ENCODE assay signal across 18 cellular contexts in the genomic region with DNA sequence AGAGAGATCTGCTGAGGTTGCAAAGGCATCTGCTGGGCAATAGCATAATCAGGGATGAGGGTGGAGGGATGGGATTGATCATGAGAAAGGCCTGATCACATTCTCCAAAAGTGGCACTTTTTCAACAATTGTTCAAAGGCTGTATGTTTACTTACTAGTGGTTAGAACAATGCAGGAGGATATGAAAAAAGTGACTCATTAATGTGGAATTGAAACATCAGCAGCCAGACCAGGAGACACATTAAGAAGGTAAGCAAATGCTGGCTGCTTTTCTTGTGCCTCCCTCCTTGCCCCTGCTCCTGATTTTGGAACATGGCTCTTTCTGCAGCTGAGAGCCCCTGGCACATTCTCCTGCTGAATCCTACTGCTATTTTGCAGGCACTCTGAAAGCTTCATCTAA.
"Had no signal": no experiment of that assay in that cellular context is flagged by ENCODE, and none has a peak within 500 bp of the region (broad histone marks: within the 10 kb centered on the region; RNA-seq: fewer than 3 reads in every experiment).

No MANE protein-coding gene starts in this region.

- ATAC-seq: activated CD8-positive, alpha-beta memory T cell treated with anti-CD3 and anti-CD28 coated beads, Interleukin-2, amount 10 ng/mL, durations not matched to agents 7 days and 5 days; stimulated activated memory B cell treated with anti-CD40 and anti-IgM and Interleukin-4, amounts not matched to agents 10 μg/mL and 1 μg/mL and 100 μg/mL, for 72 hours had no signal

- H3K27ac Mint-ChIP-seq: activated CD8-positive, alpha-beta memory T cell treated with anti-CD3 and anti-CD28 coated beads, Interleukin-2, amount 10 ng/mL, durations not matched to agents 7 days and 5 days; nephron; stimulated activated memory B cell treated with anti-CD40 and anti-IgM and Interleukin-4, amounts not matched to agents 10 μg/mL and 1 μg/mL and 100 μg/mL, for 72 hours had no signal

- DNase-seq: activated CD4-positive, alpha-beta T cell treated with anti-CD3 and anti-CD28 coated beads for 1 hour; activated CD4-positive, alpha-beta T cell treated with anti-CD3 and anti-CD28 coated beads, Interleukin-2, amount 50 U/mL, for 4 hours; activated CD8-positive, alpha-beta memory T cell treated with anti-CD3 and anti-CD28 coated beads, Interleukin-2, amount 10 ng/mL, durations not matched to agents 7 days and 5 days; activated naive CD4-positive, alpha-beta T cell treated with anti-CD3 and anti-CD28 coated beads, Interleukin-2, amount 50 U/mL, for 16 hours; activated T-cell treated with anti-CD3 and anti-CD28 coated beads, Interleukin-2, amount 50 U/mL, for 1 hour; adrenal gland; central memory CD4-positive, alpha-beta T cell; effector memory CD4-positive, alpha-beta T cell; kidney; nucleus accumbens; stimulated activated CD4-positive, alpha-beta T cell treated with anti-CD3 and anti-CD28 coated beads, Interleukin-2, amount 100 ng/mL, for 48 hours; T-helper 1 cell; T1000 had no signal

- H3K4me3 ChIP-seq: adrenal gland, coronary artery, hepatocyte, right atrium auricular region had no signal

- H3K4me1 ChIP-seq: adrenal gland, right atrium auricular region had no signal

- H3K27ac ChIP-seq: adrenal gland, coronary artery, hepatocyte, right atrium auricular region had no signal

- H3K9me3 ChIP-seq: adrenal gland had no signal

- H3K4me1 Mint-ChIP-seq: activated CD8-positive, alpha-beta memory T cell treated with anti-CD3 and anti-CD28 coated beads, Interleukin-2, amount 10 ng/mL, durations not matched to agents 7 days and 5 days; nephron; stimulated activated memory B cell treated with anti-CD40 and anti-IgM and Interleukin-4, amounts not matched to agents 10 μg/mL and 1 μg/mL and 100 μg/mL, for 72 hours had no signal

- FAIRE-seq: kidney had no signal

- H3K4me3 Mint-ChIP-seq: activated CD8-positive, alpha-beta memory T cell treated with anti-CD3 and anti-CD28 coated beads, Interleukin-2, amount 10 ng/mL, durations not matched to agents 7 days and 5 days; nephron; stimulated activated memory B cell treated with anti-CD40 and anti-IgM and Interleukin-4, amounts not matched to agents 10 μg/mL and 1 μg/mL and 100 μg/mL, for 72 hours had no signal

- H3K36me3 ChIP-seq: adrenal gland, right atrium auricular region had no signal

- H3K27me3 ChIP-seq: adrenal gland, hepatocyte, right atrium auricular region had no signal

- H3K36me3 Mint-ChIP-seq: activated CD8-positive, alpha-beta memory T cell treated with anti-CD3 and anti-CD28 coated beads, Interleukin-2, amount 10 ng/mL, durations not matched to agents 7 days and 5 days; stimulated activated memory B cell treated with anti-CD40 and anti-IgM and Interleukin-4, amounts not matched to agents 10 μg/mL and 1 μg/mL and 100 μg/mL, for 72 hours had no signal
